ENCODE assay signal across 11 cellular contexts in genomic region chr9:71681708-71682268, GRCh38.
DNase-seq lines count a peak whose midpoint lies in the region; ATAC-seq, FAIRE-seq and TF ChIP-seq lines count a peak whose summit lies in the region.
"Had no signal": no experiment of that assay in that cellular context is flagged by ENCODE, and none has a peak within 500 bp of the region (broad histone marks: within the 10 kb centered on the region; RNA-seq: fewer than 3 reads in every experiment).

No MANE protein-coding gene starts in this region.

- H3K4me2 ChIP-seq in endothelial cell of umbilical vein (ENCODE audit: insufficient read depth, low read length) (no peak overlapping the region), neural progenitor cell (no peak overlapping the region)

- TF ChIP-seq POLR2A in endothelial cell of umbilical vein (IDR thresholded peaks at IDR 0.05; ENCODE audit: low read depth, low read length) = no peak

- H2AFZ ChIP-seq in endothelial cell of umbilical vein (ENCODE audit: low read depth, low read length) (no peak overlapping the region), neural progenitor cell (replicated peaks) (no peak overlapping the region)

- no peak overlapping the region for H3K27ac ChIP-seq in CD4-positive, alpha-beta T cell (ENCODE audit: low read depth, low read length)
- H3K27ac ChIP-seq in endothelial cell of umbilical vein (ENCODE audit: insufficient read depth, low read depth, low read length) = no peak overlapping the region
- peak overlapping the region; percentile 5 for H3K27ac ChIP-seq in neural progenitor cell

- H3K36me3 Mint-ChIP-seq in CD4-positive, alpha-beta T cell (ENCODE audit: low read depth) = peaks cover 24% of the 10 kb centered on the region
- H3K36me3 Mint-ChIP-seq in neural progenitor cell = peaks cover 39% of the 10 kb centered on the region

- no peak for DNase-seq in CD4-positive, alpha-beta T cell
- DNase-seq in NCI-H2227 treated with DMSO at 0.1 percent for 48 hours (lab: John Stamatoyannopoulos, UW) (peak; percentile 14), endothelial cell of umbilical vein (ENCODE audit: low read depth, low spot score) (peak; percentile 16), neural progenitor cell (ENCODE audit: low spot score) (no peak), CD1c-positive myeloid dendritic cell (ENCODE audit: extremely low spot score) (no peak), middle frontal gyrus (ENCODE audit: extremely low spot score, low spot score) (no peak)
- DNase-seq: DMS153, left cardiac atrium had no signal

- no peak for ATAC-seq in CD4-positive, alpha-beta T cell (ENCODE audit: poor library complexity)
- ATAC-seq in GM19395 (IDR thresholded peaks at IDR 0.05; ENCODE audit: unreplicated experiment) (no peak), HG03442 (IDR thresholded peaks at IDR 0.05; ENCODE audit: unreplicated experiment) (no peak)

- H3K27ac Mint-ChIP-seq in CD4-positive, alpha-beta T cell = peak overlapping the region; percentile 6
- H3K27ac Mint-ChIP-seq in neural progenitor cell = no peak overlapping the region

- no peaks in the 10 kb centered on the region for H3K36me3 ChIP-seq in endothelial cell of umbilical vein (ENCODE audit: control insufficient read depth in 2 of 2, extremely low read depth in 1 of 2, insufficient read depth in 2 of 2, low read length in 2 of 2)
- H3K36me3 ChIP-seq in neural progenitor cell = peaks cover under 1% of the 10 kb centered on the region

- no peaks in the 10 kb centered on the region for H3K27me3 Mint-ChIP-seq in CD4-positive, alpha-beta T cell
- peaks cover 3% of the 10 kb centered on the region for H3K27me3 Mint-ChIP-seq in neural progenitor cell (ENCODE audit: insufficient read depth, low read depth)

- H3K4me1 ChIP-seq in endothelial cell of umbilical vein (ENCODE audit: control insufficient read depth, extremely low read depth, insufficient read depth, low read length) = peaks cover 15% of the 10 kb centered on the region
- peaks cover 15% of the 10 kb centered on the region for H3K4me1 ChIP-seq in neural progenitor cell

- H3K9me1 ChIP-seq in endothelial cell of umbilical vein (replicated peaks; ENCODE audit: control insufficient read depth, extremely low read depth, insufficient read depth, low read length) = no peaks in the 10 kb centered on the region

- H4K20me1 ChIP-seq in endothelial cell of umbilical vein (replicated peaks; ENCODE audit: control insufficient read depth, extremely low read depth, insufficient read depth, low read length) = no peaks in the 10 kb centered on the region
- H4K20me1 ChIP-seq in neural progenitor cell (ENCODE audit: low read depth) = peaks cover 34% of the 10 kb centered on the region

- H3K4me3 ChIP-seq in endothelial cell of umbilical vein (replicated peaks in 1 of 3; ENCODE audit: insufficient read depth in 1 of 3, low read depth in 1 of 3, low read length in 3 of 3) (no peak overlapping the region), neural progenitor cell (no peak overlapping the region)

- no peaks in the 10 kb centered on the region for H3K27me3 ChIP-seq in CD4-positive, alpha-beta T cell (ENCODE audit: control insufficient read depth, insufficient read depth, low read length)
- H3K27me3 ChIP-seq in endothelial cell of umbilical vein (ENCODE audit: control insufficient read depth in 2 of 2, insufficient read depth in 2 of 2, low read length in 2 of 2) = no peaks in the 10 kb centered on the region
- no peaks in the 10 kb centered on the region for H3K27me3 ChIP-seq in neural progenitor cell

- FAIRE-seq in endothelial cell of umbilical vein (lab: Jason Lieb, UNC) = no peak
- FAIRE-seq: TTC549 had no signal

- intact Hi-C loops in CD4-positive, alpha-beta T cell (cut with DNase I, micrococcal nuclease) = loop anchor here in 1 of 2 experiments (10.0 kb wide), 1 partner anchor 1257 kb away; no protein-coding TSS in a partner anchor
- intact Hi-C loops in endothelial cell of umbilical vein (cut with micrococcal nuclease) = loop anchor here (2.0 kb wide), 1 partner anchor 35 kb away; no protein-coding TSS in a partner anchor

- CTCF ChIA-PET in CD4-positive, alpha-beta T cell (lab: Charles Lee) = no interaction called here
- CTCF ChIA-PET in endothelial cell of umbilical vein (lab: Charles Lee) = interaction anchor here (0.7 to 6.1 kb wide), 5 partner anchors 14 to 87 kb away, joined by 3 to 32 read pairs (median 3); no protein-coding TSS in a partner anchor

- H3K4me1 Mint-ChIP-seq in CD4-positive, alpha-beta T cell (ENCODE audit: low read depth) = peaks cover 62% of the 10 kb centered on the region
- H3K4me1 Mint-ChIP-seq in neural progenitor cell = peaks cover 37% of the 10 kb centered on the region

- no TSS peak for BruUV-seq in endothelial cell of umbilical vein (replicated peaks; lab: Mats Ljungman, UMichigan)

- POLR2A ChIA-PET in CD4-positive, alpha-beta T cell (lab: Charles Lee) = interaction anchor here (0.9 kb wide), 1 partner anchor 43 kb away, joined by 3 read pairs; no protein-coding TSS in a partner anchor
- POLR2A ChIA-PET in endothelial cell of umbilical vein (lab: Charles Lee) = no interaction called here

- H3K79me2 ChIP-seq in endothelial cell of umbilical vein (ENCODE audit: control insufficient read depth, insufficient read depth, low read length) = no peaks in the 10 kb centered on the region
- H3K79me2 ChIP-seq in neural progenitor cell (ENCODE audit: low read depth) = peaks cover 2% of the 10 kb centered on the region

- no peak overlapping the region for H3K9ac ChIP-seq in endothelial cell of umbilical vein (replicated peaks; ENCODE audit: extremely low read depth, insufficient read depth, low read length)
- H3K9ac ChIP-seq in neural progenitor cell = no peak overlapping the region

- peaks cover 60% of the 10 kb centered on the region for H3F3A ChIP-seq in neural progenitor cell (ENCODE audit: low read depth)

- no peak for TF ChIP-seq CTCF in CD4-positive, alpha-beta T cell (IDR thresholded peaks at IDR 0.05)
- TF ChIP-seq CTCF in endothelial cell of umbilical vein (IDR thresholded peaks at IDR 0.05; ENCODE audit: extremely low read depth in 1 of 2, insufficient read depth in 1 of 2, low read depth in 1 of 2, low read length in 2 of 2) (no peak), neural progenitor cell (IDR thresholded peaks at IDR 0.05) (no peak)

- dilution Hi-C loops in endothelial cell of umbilical vein (cut with MboI; ENCODE audit: extremely low pct_ligation_motif_present, low sequenced_read_pairs) = no loop called here

- H3K9me3 ChIP-seq in CD4-positive, alpha-beta T cell (ENCODE audit: control insufficient read depth, low read length) = no peaks in the 10 kb centered on the region
- H3K9me3 ChIP-seq in endothelial cell of umbilical vein (replicated peaks; ENCODE audit: control insufficient read depth, insufficient read depth, low read length) = no peaks in the 10 kb centered on the region
- no peaks in the 10 kb centered on the region for H3K9me3 ChIP-seq in neural progenitor cell (ENCODE audit: low read depth)

- H3K4me3 Mint-ChIP-seq in CD4-positive, alpha-beta T cell = no peak overlapping the region
- no peak overlapping the region for H3K4me3 Mint-ChIP-seq in neural progenitor cell

- H3K9me3 Mint-ChIP-seq in CD4-positive, alpha-beta T cell = no peaks in the 10 kb centered on the region
- H3K9me3 Mint-ChIP-seq in neural progenitor cell = peaks cover 3% of the 10 kb centered on the region

TF ChIP-seq in endothelial cell of umbilical vein, 7 proteins besides CTCF, POLR2A, EP300 and RAD21:
- TF ChIP-seq MYC (IDR thresholded peaks at IDR 0.05; ENCODE audit: low read depth, low read length) (no peak), POLR2AphosphoS5 (IDR thresholded peaks at IDR 0.05; ENCODE audit: insufficient read depth, low read depth, low read length) (no peak), JUN (IDR thresholded peaks at IDR 0.05; ENCODE audit: borderline replicate concordance, insufficient read depth, insufficient read length, low read depth) (no peak), FOS (IDR thresholded peaks at IDR 0.05; ENCODE audit: borderline replicate concordance, insufficient read depth, low read length) (no peak), GATA2 (IDR thresholded peaks at IDR 0.05; ENCODE audit: insufficient read depth, insufficient read length, low read depth, low read length) (no peak), EZH2 (IDR thresholded peaks at IDR 0.05; ENCODE audit: borderline replicate concordance, low read depth, low read length, severe bottlenecking) (no peak)
- TF ChIP-seq, protein P1, sequence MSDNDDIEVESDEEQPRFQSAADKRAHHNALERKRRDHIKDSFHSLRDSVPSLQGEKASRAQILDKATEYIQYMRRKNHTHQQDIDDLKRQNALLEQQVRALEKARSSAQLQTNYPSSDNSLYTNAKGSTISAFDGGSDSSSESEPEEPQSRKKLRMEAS (IDR thresholded peaks at IDR 0.05; ENCODE audit: insufficient read depth, insufficient read length) = no peak

Comparison
In these comparisons a context has a peak if more than half of its experiments do, and no peak if none do; other contexts are left out.
1. DNase-seq: peak in NCI-H2227 treated with DMSO at 0.1 percent for 48 hours (single experiment) and endothelial cell of umbilical vein (single experiment); none in CD4-positive, alpha-beta T cell (0 of 10), neural progenitor cell (single experiment), CD1c-positive myeloid dendritic cell (single experiment) and middle frontal gyrus (single experiment).